In genomic region chr3:169764453-169765280, GRCh38 we compare ENCODE assay signal across 8 cellular contexts. TPM values are rescaled to one million over a fixed set of nuclear protein-coding genes. Genes with fewer than 3 reads are reported as not detected.
DNase-seq lines count a peak whose midpoint lies in the region; ATAC-seq and TF ChIP-seq lines count a peak whose summit lies in the region.

TSS of gene TERC (minus strand) at chr3:169765060.

- peak; percentile 66 for ATAC-seq in GM19463 (IDR thresholded peaks at IDR 0.05; ENCODE audit: unreplicated experiment)

- TF ChIP-seq CTCF in HL-60 (IDR thresholded peaks at IDR 0.05; ENCODE audit: insufficient read depth, low read length): no peak

- in situ Hi-C loops in endometrial microvascular endothelial cells (cut with HindIII; ENCODE audit: inconsistent ontology term, low pct_unique_long_range_greater_than_20kb, low sequenced_read_pairs): no loop called here

- peak within 1 kb of the TSS; percentile 89 for H3K27ac ChIP-seq in HL-60 (replicated peaks)

- DNase-seq in COLO668 (lab: John Stamatoyannopoulos, UW; ENCODE audit: unreplicated experiment) (peak; percentile 86), HL-60 (ENCODE audit: low read depth in 1 of 2, low spot score in 1 of 2) (peak; percentile 61 to 89), NOMO-1 treated with dmso at 0.1 percent for 144 hours (lab: John Stamatoyannopoulos, UW; ENCODE audit: unreplicated experiment) (peak; percentile 86), mesenteric fat pad (ENCODE audit: low spot score) (peak; percentile 98)
- peak; percentile 93 for DNase-seq in activated CD8-positive, alpha-beta memory T cell treated with anti-CD3 and anti-CD28 coated beads, Interleukin-2, amount 50 U/mL, for 4 hours
- DNase-seq in stimulated activated CD8-positive, alpha-beta memory T cell treated with anti-CD3 and anti-CD28 coated beads, Interleukin-15, amount 100 ng/mL, for 24 hours (ENCODE audit: low read depth): peak; percentile 74

- H3K27me3 ChIP-seq in HL-60 (ENCODE audit: insufficient read depth, poor library complexity, severe bottlenecking): no peaks in the 10 kb centered on the region

- H3K4me3 ChIP-seq in HL-60 (replicated peaks; ENCODE audit: insufficient read depth, low read length): peak within 1 kb of the TSS; percentile 55

RNA-seq across cellular contexts. Expression of gene TERC, which starts in this region (rescaled TPM):
- 288 TPM for total RNA-seq in endometrial microvascular endothelial cells (ENCODE audit: inconsistent ontology term)
- 9.8 TPM for total RNA-seq in mesenteric fat pad

Comparison
In these comparisons a context has a peak if more than half of its experiments do, and no peak if none do; other contexts are left out.
1. Peak in every context shown above with its lines: DNase-seq, ATAC-seq, H3K4me3 ChIP-seq and H3K27ac ChIP-seq.
2. RNA of gene TERC (total RNA-seq): 288 TPM in endometrial microvascular endothelial cells (single experiment); 9.8 TPM in mesenteric fat pad (single experiment); every median in the first group is over 10 times any median in the second.